8 cellular contexts compared by ENCODE assay signal in the genomic region with DNA sequence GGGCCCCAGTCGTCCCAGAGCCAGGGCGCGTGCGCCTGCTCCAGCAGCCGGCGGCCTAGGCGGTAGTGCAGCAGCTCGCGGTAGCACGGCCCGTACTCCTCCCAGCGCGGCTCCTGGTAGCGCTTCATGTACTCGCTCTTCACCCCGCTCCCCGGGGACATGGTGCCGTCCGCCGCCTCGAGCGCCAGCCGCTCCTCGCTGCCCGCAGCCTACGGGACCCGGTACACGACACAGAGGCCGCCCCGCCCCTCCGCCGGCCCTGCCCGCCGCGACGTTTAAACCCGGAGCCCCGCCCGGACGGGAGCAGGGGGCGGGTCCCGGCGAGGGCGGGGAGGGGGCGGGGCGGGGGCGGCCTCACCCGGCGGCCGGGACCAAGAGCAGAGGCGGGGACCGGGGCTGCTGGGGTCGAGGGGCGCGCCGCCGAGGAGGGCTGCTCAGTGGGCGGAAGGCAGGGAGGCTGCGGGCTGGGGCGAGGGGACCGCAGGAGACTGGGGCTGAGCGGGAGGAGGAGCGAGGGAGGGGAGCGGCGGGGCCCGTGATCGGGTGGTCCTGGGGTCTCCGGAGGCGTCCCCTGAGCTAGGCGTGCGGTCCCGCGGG. TPM values are rescaled to one million over a fixed set of nuclear protein-coding genes. Genes with fewer than 3 reads are reported as not detected.
DNase-seq lines count a peak whose midpoint lies in the region; ATAC-seq and TF ChIP-seq lines count a peak whose summit lies in the region.

No MANE protein-coding gene starts in this region.

- H3K9me3 ChIP-seq in ES-I3 (ENCODE audit: control insufficient read depth, insufficient read depth, low read length) (no peaks in the 10 kb centered on the region; the same call in 1 of the 2 replicates), SJCRH30 (replicated peaks) (no peaks in the 10 kb centered on the region), gastroesophageal sphincter (no peaks in the 10 kb centered on the region), suprapubic skin (no peaks in the 10 kb centered on the region)

- peak overlapping the region; percentile 94 for H3K4me3 ChIP-seq in SJCRH30
- H3K4me3 ChIP-seq in gastroesophageal sphincter, result peak overlapping the region; percentile 47 to 98
- peak overlapping the region; percentile 70 for H3K4me3 ChIP-seq in suprapubic skin

- H3K27ac ChIP-seq in SJCRH30, result peak overlapping the region; percentile 77
- H3K27ac ChIP-seq in gastroesophageal sphincter, result peak overlapping the region; percentile 55 to 96 (median 94)
- H3K27ac ChIP-seq in suprapubic skin, result peak overlapping the region; percentile 89

- DNase-seq in GOT3 (lab: John Stamatoyannopoulos, UW) (peak; percentile 85), LHCN-M2 (ENCODE audit: low read depth) (peak; percentile 70), SJCRH30 (peak; percentile 86 to 88), nucleus accumbens (lab: John Stamatoyannopoulos, UW) (peak in 55 of 56 donors; percentile 54 to 94 (median 84)), suprapubic skin (ENCODE audit: low spot score in 2 of 2) (peak; percentile 84 to 91)
- DNase-seq in activated naive CD4-positive, alpha-beta T cell treated with Interleukin-2 at 50 U/mL for 16 hours, result peak; percentile 80

- ATAC-seq in gastroesophageal sphincter, result peak; percentile 92

- no CpG with 5 or more reads among the region's 73 CpGs for WGBS in gastroesophageal sphincter (ENCODE audit: low coverage in 1 of 2), 2 donors
- WGBS in suprapubic skin, result 0% methylated on average over 19 of the region's 73 CpGs

- TF ChIP-seq CTCF in gastroesophageal sphincter (IDR thresholded peaks at IDR 0.05) (no peak), suprapubic skin (IDR thresholded peaks at IDR 0.05) (no peak)

- peak overlapping the region; percentile 79 for H3K9ac ChIP-seq in ES-I3 (ENCODE audit: low read depth, low read length)

- TF ChIP-seq EP300 in gastroesophageal sphincter (IDR thresholded peaks at IDR 0.05) (no peak), suprapubic skin (IDR thresholded peaks at IDR 0.05) (no peak)

- H3K27me3 ChIP-seq in SJCRH30 (no peaks in the 10 kb centered on the region), gastroesophageal sphincter (peaks cover 23% of the 10 kb centered on the region), suprapubic skin (peaks cover 10% of the 10 kb centered on the region)

- H3K36me3 ChIP-seq in ES-I3 (ENCODE audit: insufficient read depth, low read length), result no peaks in the 10 kb centered on the region
- H3K36me3 ChIP-seq in SJCRH30, result 0 out of 2 replicates have a peak, but pooled peaks cover 3% of the 10 kb centered on the region
- H3K36me3 ChIP-seq in gastroesophageal sphincter, result no peaks in the 10 kb centered on the region
- no peaks in the 10 kb centered on the region for H3K36me3 ChIP-seq in suprapubic skin

- H3K4me1 ChIP-seq in ES-I3 (ENCODE audit: insufficient read depth, low read length) (peaks cover 4% of the 10 kb centered on the region), SJCRH30 (peaks cover 6% of the 10 kb centered on the region; the same call in 1 of the 2 replicates), gastroesophageal sphincter (peaks cover 0 to 32% (median 3%) of the 10 kb centered on the region in 3 donors), suprapubic skin (peaks cover 41% of the 10 kb centered on the region)

- TF ChIP-seq POLR2A in gastroesophageal sphincter (IDR thresholded peaks at IDR 0.05), result peak; percentile 34 to 59
- TF ChIP-seq POLR2A in suprapubic skin (IDR thresholded peaks at IDR 0.05), result no peak

RNA-seq across cellular contexts. Expression of gene CCSAP, which starts 0.4 kb away (rescaled TPM):
- total RNA-seq in LHCN-M2 (2014; rRNA removed) (11.0 and 11.7 TPM in 2 replicates), gastroesophageal sphincter (1 to 10 TPM; 5.1 to 6.7 (median 6.2) TPM), suprapubic skin (10 to 100 TPM; 16.3 to 33.1 (median 16.8) TPM)
- polyA plus RNA-seq in LHCN-M2 (2012), result 2.7 TPM
- total RNA-seq in SJCRH30 (2014; rRNA removed; shearing (Covaris generic)), result 33.5 and 39.0 TPM in 2 replicates

Comparison
In these comparisons a context has a peak if more than half of its experiments do, and no peak if none do; other contexts are left out.
1. Peak in every context shown above with its lines: DNase-seq, ATAC-seq, H3K4me3 ChIP-seq and H3K27ac ChIP-seq.
2. POLR2A ChIP-seq: peak in gastroesophageal sphincter (2 of 2); none in suprapubic skin (0 of 2).